In genomic region chr1:79197421-79197820, GRCh38 we compare ENCODE assay signal across 9 cellular contexts.
A peak's percentile ranks its signal among the peaks of the same experiment; 100 is the strongest.
DNase-seq lines count a peak whose midpoint lies in the region; ATAC-seq, FAIRE-seq and TF ChIP-seq lines count a peak whose summit lies in the region.
"Had no signal": no experiment of that assay in that cellular context is flagged by ENCODE, and none has a peak within 500 bp of the region (broad histone marks: within the 10 kb centered on the region; RNA-seq: fewer than 3 reads in every experiment).

No MANE protein-coding gene starts in this region.

- WGBS in gastroesophageal sphincter (ENCODE audit: low coverage in 1 of 2), 2 donors: 39 to 87% methylated on average over 2 of the region's 2 CpGs

- in situ Hi-C loops in SK-MEL-5 (cut with HindIII; ENCODE audit: low pct_unique_long_range_greater_than_20kb, low sequenced_read_pairs): no loop called here

- peak in 3 of 4 experiments; percentile 30 to 49 (median 33) for TF ChIP-seq CTCF in gastroesophageal sphincter (IDR thresholded peaks at IDR 0.05)

- FAIRE-seq in GM18507 (lab: Jason Lieb, UNC): peak; percentile 39

- no peaks in the 10 kb centered on the region for H3K36me3 ChIP-seq in gastroesophageal sphincter
- H3K36me3 ChIP-seq: SJSA1 had no signal

- TF ChIP-seq POLR2A in gastroesophageal sphincter (IDR thresholded peaks at IDR 0.05): no peak

- no peaks in the 10 kb centered on the region for H3K27me3 ChIP-seq in gastroesophageal sphincter
- H3K27me3 ChIP-seq: SJSA1 had no signal

- H3K27ac ChIP-seq in gastroesophageal sphincter: no peak overlapping the region
- H3K27ac ChIP-seq: SJSA1 had no signal

- H3K9me3 ChIP-seq in gastroesophageal sphincter: no peaks in the 10 kb centered on the region
- H3K9me3 ChIP-seq: SJSA1 had no signal

- peak; percentile 4 for DNase-seq in A172 (ENCODE audit: low spot score)
- no peak for DNase-seq in GM18507 (ENCODE audit: extremely low spot score, insufficient read length, low read depth)
- DNase-seq in SK-MEL-5 (ENCODE audit: low read depth, low spot score): peak; percentile 57
- no peak for DNase-seq in GF-D8 (lab: John Stamatoyannopoulos, UW)
- no peak for DNase-seq in stimulated activated naive CD8-positive, alpha-beta T cell treated with anti-CD3 and anti-CD28 coated beads, Interleukin-15, Interleukin-2, amounts not matched to agents 100 U/mL and 50 U/mL, for 24 hours
- DNase-seq in sciatic nerve (ENCODE audit: low spot score): no peak
- DNase-seq in C1 segment of cervical spinal cord (lab: John Stamatoyannopoulos, UW): no peak

- H3K4me1 ChIP-seq in gastroesophageal sphincter: peaks cover 0 to 11% (median 0%) of the 10 kb centered on the region in 3 donors

- ATAC-seq in gastroesophageal sphincter (no peak), sciatic nerve (no peak)
- ATAC-seq in stimulated activated naive CD8-positive, alpha-beta T cell treated with anti-CD3 and anti-CD28 coated beads, Interleukin-15, Interleukin-2, amounts not matched to agents 100 U/mL and 50 U/mL, for 24 hours: no peak

- intact Hi-C loops in sciatic nerve (cut with DNase I): no loop called here

- no peak for TF ChIP-seq EP300 in gastroesophageal sphincter (IDR thresholded peaks at IDR 0.05)

- no peak overlapping the region for H3K4me3 ChIP-seq in gastroesophageal sphincter
- H3K4me3 ChIP-seq: SJSA1 had no signal

Comparison
In these comparisons a context has a peak if more than half of its experiments do, and no peak if none do; other contexts are left out.
1. DNase-seq: peak in A172 (single experiment) and SK-MEL-5 (single experiment); none in GM18507 (single experiment), GF-D8 (single experiment), stimulated activated naive CD8-positive, alpha-beta T cell treated with anti-CD3 and anti-CD28 coated beads, Interleukin-15, Interleukin-2, amounts not matched to agents 100 U/mL and 50 U/mL, for 24 hours (single experiment), sciatic nerve (single experiment) and C1 segment of cervical spinal cord (0 of 14).